ENCODE assay signal across 21 cellular contexts in the genomic region with DNA sequence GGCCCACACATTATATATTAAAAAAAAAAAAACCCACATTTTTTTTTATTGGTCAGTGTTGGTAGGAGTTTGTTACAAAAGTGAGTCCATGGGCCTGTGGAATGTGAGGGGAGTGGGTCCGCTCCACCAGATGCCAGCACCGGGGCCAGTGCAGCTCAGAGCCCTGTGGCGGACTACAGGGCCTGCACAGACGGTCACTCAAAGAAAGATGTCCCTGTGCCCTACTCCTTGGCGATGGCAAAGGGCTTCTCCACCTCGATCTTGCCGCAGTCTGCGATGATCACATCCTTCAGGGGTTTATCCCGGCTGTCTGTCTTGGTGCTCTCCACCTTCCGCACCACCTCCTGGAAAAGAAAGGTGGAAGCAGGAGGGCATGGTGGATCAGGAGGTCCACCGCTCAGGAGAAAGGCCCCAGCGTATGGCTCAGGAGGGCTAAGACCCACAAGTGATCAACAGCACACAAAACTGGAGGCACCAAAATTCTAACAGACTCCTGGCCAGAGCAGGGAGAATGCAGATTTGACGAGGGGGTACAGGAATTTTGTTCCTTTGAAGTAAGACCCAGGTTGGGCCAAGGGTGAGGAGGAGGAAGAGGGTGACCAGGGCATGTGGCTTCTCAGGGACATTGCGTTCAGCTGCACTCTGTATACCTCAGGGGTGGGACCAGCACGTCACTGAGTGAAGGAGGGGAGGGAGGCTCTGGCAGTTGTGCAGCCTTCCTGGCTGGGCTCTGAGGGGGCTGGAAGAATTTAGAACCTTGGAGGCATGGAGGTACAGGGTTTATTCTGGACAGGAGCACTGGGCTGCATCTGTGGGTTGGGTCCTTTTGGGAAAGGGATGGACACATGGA. TPM values are rescaled to one million over a fixed set of nuclear protein-coding genes. Genes with fewer than 3 reads are reported as not detected.
DNase-seq lines count a peak whose midpoint lies in the region; ATAC-seq, FAIRE-seq and TF ChIP-seq lines count a peak whose summit lies in the region.
"Had no signal": no experiment of that assay in that cellular context is flagged by ENCODE, and none has a peak within 500 bp of the region (broad histone marks: within the 10 kb centered on the region; RNA-seq: fewer than 3 reads in every experiment).

No MANE protein-coding gene starts in this region.

- TSS peak; percentile 74 for BruUV-seq in OCI-LY7 (replicated peaks; lab: Mats Ljungman, UMichigan)
- BruUV-seq in endothelial cell of umbilical vein (replicated peaks; lab: Mats Ljungman, UMichigan) = TSS peak; percentile 58

- peak overlapping the region in 6 of 11 experiments; percentile 17 to 50 (median 25); a peak in 9 of 22 replicates for H3K9ac ChIP-seq in BLaER1 treated with 17β-estradiol and CSF1 and Interleukin-3, amounts not matched to agents 10 nM and 100 nM
- no peak overlapping the region for H3K9ac ChIP-seq in endothelial cell of umbilical vein (replicated peaks; ENCODE audit: extremely low read depth, insufficient read depth, low read length)
- H3K9ac ChIP-seq: SK-N-SH had no signal

- H3K4me1 ChIP-seq in BLaER1 treated with 17β-estradiol and CSF1 and Interleukin-3, amounts not matched to agents 10 nM and 100 nM = peaks cover 49 to 87% (median 69%) of the 10 kb centered on the region in 10 experiments
- H3K4me1 ChIP-seq in OCI-LY7 (ENCODE audit: insufficient read depth, low read length, poor library complexity, severe bottlenecking) = peaks cover 37% of the 10 kb centered on the region
- H3K4me1 ChIP-seq in endothelial cell of umbilical vein (ENCODE audit: control insufficient read depth, extremely low read depth, insufficient read depth, low read length) = peaks cover 12% of the 10 kb centered on the region

- FAIRE-seq in endothelial cell of umbilical vein (lab: Jason Lieb, UNC) = no peak

- no peak overlapping the region for H3K4me3 ChIP-seq in BLaER1 treated with 17β-estradiol and CSF1 and Interleukin-3, amounts not matched to agents 10 nM and 100 nM
- no peak overlapping the region for H3K4me3 ChIP-seq in OCI-LY7 (ENCODE audit: low read depth, low read length, poor library complexity, severe bottlenecking)
- H3K4me3 ChIP-seq in endothelial cell of umbilical vein (replicated peaks in 1 of 3; ENCODE audit: insufficient read depth in 1 of 3, low read depth in 1 of 3, low read length in 3 of 3) = no peak overlapping the region
- H3K4me3 ChIP-seq: body of pancreas, esophagus squamous epithelium, lower lobe of right lung, sigmoid colon had no signal

- no peaks in the 10 kb centered on the region for H3K9me2 ChIP-seq in OCI-LY7 (ENCODE audit: insufficient read depth, low read length)
- H3K9me2 ChIP-seq: SK-N-SH had no signal

- peaks cover 0 to 21% (median 0%) of the 10 kb centered on the region in 11 experiments; a peak in 5 of 22 replicates for H3K27me3 ChIP-seq in BLaER1 treated with 17β-estradiol and CSF1 and Interleukin-3, amounts not matched to agents 10 nM and 100 nM
- H3K27me3 ChIP-seq in endothelial cell of umbilical vein (ENCODE audit: control insufficient read depth in 2 of 2, insufficient read depth in 2 of 2, low read length in 2 of 2) = peaks cover 5 to 12% of the 10 kb centered on the region in 2 experiments
- H3K27me3 ChIP-seq: body of pancreas had no signal

- dilution Hi-C loops in endothelial cell of umbilical vein (cut with MboI; ENCODE audit: extremely low pct_ligation_motif_present, low sequenced_read_pairs) = no loop called here

- peaks cover 69 to 74% (median 71%) of the 10 kb centered on the region in 11 experiments for H3K36me3 ChIP-seq in BLaER1 treated with 17β-estradiol and CSF1 and Interleukin-3, amounts not matched to agents 10 nM and 100 nM
- H3K36me3 ChIP-seq in OCI-LY7 (ENCODE audit: insufficient read depth, low read length) = peaks cover 75% of the 10 kb centered on the region
- peaks cover 23 to 49% of the 10 kb centered on the region in 2 experiments for H3K36me3 ChIP-seq in endothelial cell of umbilical vein (ENCODE audit: control insufficient read depth in 2 of 2, extremely low read depth in 1 of 2, insufficient read depth in 2 of 2, low read length in 2 of 2)

- H3K9me3 ChIP-seq in BLaER1 treated with 17β-estradiol and CSF1 and Interleukin-3, amounts not matched to agents 10 nM and 100 nM (replicated peaks in 1 of 11) = no peaks in the 10 kb centered on the region
- H3K9me3 ChIP-seq in OCI-LY7 (ENCODE audit: low read length) (no peaks in the 10 kb centered on the region), endothelial cell of umbilical vein (replicated peaks; ENCODE audit: control insufficient read depth, insufficient read depth, low read length) (no peaks in the 10 kb centered on the region)
- H3K9me3 ChIP-seq: body of pancreas, esophagus squamous epithelium, lower lobe of right lung, sigmoid colon, SK-N-SH had no signal

- no peaks in the 10 kb centered on the region for H3K9me1 ChIP-seq in endothelial cell of umbilical vein (replicated peaks; ENCODE audit: control insufficient read depth, extremely low read depth, insufficient read depth, low read length)

- no peak for DNase-seq in OCI-LY7 (ENCODE audit: low spot score)
- no peak for DNase-seq in endothelial cell of umbilical vein (ENCODE audit: low read depth, low spot score)
- DNase-seq in DMS 273 (lab: John Stamatoyannopoulos, UW; ENCODE audit: unreplicated experiment) = no peak
- DNase-seq: activated CD4-positive, alpha-beta T cell treated with anti-CD3 and anti-CD28 coated beads, Interleukin-2, amount 50 U/mL, for 1 hour; activated naive CD4-positive, alpha-beta T cell treated with anti-CD3 and anti-CD28 coated beads, Interleukin-2, amount 50 U/mL, for 16 hours; AML-193; body of pancreas; dermis blood vessel endothelial cell; esophagus squamous epithelium; GF-D8; lower lobe of right lung; NCI-H1436; NCI-H2171 treated with DMSO at 0.1 percent for 48 hours; NCI-H69; sigmoid colon; SK-N-SH; stimulated activated CD4-positive, alpha-beta T cell treated with anti-CD3 and anti-CD28 coated beads, Interleukin-1b, Interleukin-23, amount 100 ng/mL, for 48 hours had no signal

- ATAC-seq in GM21360 (IDR thresholded peaks at IDR 0.05; ENCODE audit: unreplicated experiment) = no peak
- ATAC-seq in HG02759 (IDR thresholded peaks at IDR 0.05; ENCODE audit: unreplicated experiment) = no peak
- ATAC-seq: body of pancreas, lower lobe of right lung had no signal

- TF ChIP-seq CTCF in 22Rv1 (IDR thresholded peaks at IDR 0.05) = no peak
- no peak for TF ChIP-seq CTCF in OCI-LY7 (conservative IDR thresholded peaks at IDR 0.05; ENCODE audit: low read length)
- no peak for TF ChIP-seq CTCF in endothelial cell of umbilical vein (IDR thresholded peaks at IDR 0.05; ENCODE audit: extremely low read depth in 1 of 2, insufficient read depth in 1 of 2, low read depth in 1 of 2, low read length in 2 of 2)

- H3K79me2 ChIP-seq in OCI-LY7 (ENCODE audit: insufficient read depth, low read depth, low read length) (peaks cover 42% of the 10 kb centered on the region; the same call in 1 of the 2 replicates), endothelial cell of umbilical vein (ENCODE audit: control insufficient read depth, insufficient read depth, low read length) (peaks cover 26% of the 10 kb centered on the region)

- H4K20me1 ChIP-seq in BLaER1 treated with 17β-estradiol and CSF1 and Interleukin-3, amounts not matched to agents 10 nM and 100 nM = peaks cover 70 to 94% (median 75%) of the 10 kb centered on the region in 11 experiments; a peak in 21 of 22 replicates
- H4K20me1 ChIP-seq in OCI-LY7 (ENCODE audit: insufficient read depth, low read length) (0 out of 2 replicates have a peak, but pooled peaks cover 8% of the 10 kb centered on the region), endothelial cell of umbilical vein (replicated peaks; ENCODE audit: control insufficient read depth, extremely low read depth, insufficient read depth, low read length) (no peaks in the 10 kb centered on the region)

- intact Hi-C loops in OCI-LY7 (cut with micrococcal nuclease; ENCODE audit: unreplicated experiment) = no loop called here
- intact Hi-C loops in endothelial cell of umbilical vein (cut with micrococcal nuclease) = no loop called here

- peak overlapping the region in 2 of 11 experiments; percentile 10 to 22; a peak in 1 of 22 replicates for H3K4me2 ChIP-seq in BLaER1 treated with 17β-estradiol and CSF1 and Interleukin-3, amounts not matched to agents 10 nM and 100 nM
- H3K4me2 ChIP-seq in OCI-LY7 (ENCODE audit: low read length) (no peak overlapping the region), endothelial cell of umbilical vein (ENCODE audit: insufficient read depth, low read length) (no peak overlapping the region)
- H3K4me2 ChIP-seq: SK-N-SH had no signal

- H3K27ac ChIP-seq in 22Rv1 (peak overlapping the region; percentile 80), OCI-LY7 (ENCODE audit: low read depth, low read length, poor library complexity, severe bottlenecking) (no peak overlapping the region), endothelial cell of umbilical vein (ENCODE audit: insufficient read depth, low read depth, low read length) (no peak overlapping the region)
- H3K27ac ChIP-seq in BLaER1 treated with 17β-estradiol and CSF1 and Interleukin-3, amounts not matched to agents 10 nM and 100 nM = peak overlapping the region in 1 of 11 experiments; percentile 9; a peak in 2 of 22 replicates
- H3K27ac ChIP-seq: body of pancreas, esophagus squamous epithelium, lower lobe of right lung, sigmoid colon had no signal

- no peak for TF ChIP-seq POLR2A in endothelial cell of umbilical vein (IDR thresholded peaks at IDR 0.05; ENCODE audit: low read depth, low read length)

- CTCF ChIA-PET in OCI-LY7 (lab: Charles Lee; ENCODE audit: unreplicated experiment) (no interaction called here), endothelial cell of umbilical vein (lab: Charles Lee) (interaction anchor here (4.0 kb wide), 1 partner anchor 7 kb away, joined by 33 read pairs; a partner anchor contains a TSS)

- POLR2A ChIA-PET in OCI-LY7 (lab: Charles Lee) = interaction anchor here (0.6 to 0.7 kb wide), 2 partner anchors 36 to 88 kb away, joined by 4 read pairs; no protein-coding TSS in a partner anchor
- POLR2A ChIA-PET in endothelial cell of umbilical vein (lab: Charles Lee) = no interaction called here

- H2AFZ ChIP-seq in OCI-LY7 (ENCODE audit: low read length) (no peak overlapping the region), endothelial cell of umbilical vein (ENCODE audit: low read depth, low read length) (no peak overlapping the region)

RNA-seq across cellular contexts. Expression of a gene that starts 4.5 kb away (rescaled TPM):
- 63.1 and 65.7 TPM in 2 replicates for total RNA-seq in OCI-LY7 (2014; rRNA removed; shearing (Covaris generic))
- 61.6 and 68.8 TPM in 2 replicates for total RNA-seq in OCI-LY7 (2022)
- total RNA-seq in endothelial cell of umbilical vein = 0.14 and 0.73 TPM in 2 replicates
- 0.14 and 0.18 TPM in 2 replicates for polyA plus RNA-seq in endothelial cell of umbilical vein
- polyA plus RNA-seq in endothelial cell of umbilical vein (2011; cell fraction: cytosol; rRNA removed) = 0.10 and 0.13 TPM in 2 replicates
- polyA plus RNA-seq in endothelial cell of umbilical vein (2011; cell fraction: nucleus; rRNA removed) = 0.38 and 0.40 TPM in 2 replicates
- 1.2 and 1.5 TPM in 2 replicates for polyA plus RNA-seq in endothelial cell of umbilical vein (2012)
- 0.19 and 0.34 TPM in 2 replicates for polyA minus RNA-seq in endothelial cell of umbilical vein
- not detected for polyA minus RNA-seq in endothelial cell of umbilical vein (2011; cell fraction: cytosol; rRNA and poly(A)+ RNA removed)
- polyA minus RNA-seq in endothelial cell of umbilical vein (2011; cell fraction: nucleus; rRNA and poly(A)+ RNA removed) = 0.19 and 0.67 TPM in 2 replicates

RNA-seq across cellular contexts. Expression of a gene that starts 6.8 kb away (rescaled TPM):
- total RNA-seq in OCI-LY7 (2014; rRNA removed; shearing (Covaris generic)) = 243 and 263 TPM in 2 replicates
- total RNA-seq in OCI-LY7 (2022) = 248 and 307 TPM in 2 replicates
- total RNA-seq in endothelial cell of umbilical vein = 818 and 840 TPM in 2 replicates
- 1,157 and 1,240 TPM in 2 replicates for polyA plus RNA-seq in endothelial cell of umbilical vein
- 1,469 and 1,568 TPM in 2 replicates for polyA plus RNA-seq in endothelial cell of umbilical vein (2011; cell fraction: cytosol; rRNA removed)
- polyA plus RNA-seq in endothelial cell of umbilical vein (2011; cell fraction: nucleus; rRNA removed) = 547 and 579 TPM in 2 replicates
- polyA plus RNA-seq in endothelial cell of umbilical vein (2012) = 798 and 832 TPM in 2 replicates
- polyA minus RNA-seq in endothelial cell of umbilical vein = 564 and 566 TPM in 2 replicates
- polyA minus RNA-seq in endothelial cell of umbilical vein (2011; cell fraction: cytosol; rRNA and poly(A)+ RNA removed) = 260 TPM
- 61.5 and 75.7 TPM in 2 replicates for polyA minus RNA-seq in endothelial cell of umbilical vein (2011; cell fraction: nucleus; rRNA and poly(A)+ RNA removed)

Comparison
In these comparisons a context has a peak if more than half of its experiments do, and no peak if none do; other contexts are left out.
1. RNA of a gene that starts 4.5 kb away (total RNA-seq): 61.6 to 68.8 TPM in OCI-LY7; 0.14 to 0.73 TPM in endothelial cell of umbilical vein; every median in the first group is over 10 times any median in the second.